ENCODE assay signal across 19 cellular contexts in the genomic region with DNA sequence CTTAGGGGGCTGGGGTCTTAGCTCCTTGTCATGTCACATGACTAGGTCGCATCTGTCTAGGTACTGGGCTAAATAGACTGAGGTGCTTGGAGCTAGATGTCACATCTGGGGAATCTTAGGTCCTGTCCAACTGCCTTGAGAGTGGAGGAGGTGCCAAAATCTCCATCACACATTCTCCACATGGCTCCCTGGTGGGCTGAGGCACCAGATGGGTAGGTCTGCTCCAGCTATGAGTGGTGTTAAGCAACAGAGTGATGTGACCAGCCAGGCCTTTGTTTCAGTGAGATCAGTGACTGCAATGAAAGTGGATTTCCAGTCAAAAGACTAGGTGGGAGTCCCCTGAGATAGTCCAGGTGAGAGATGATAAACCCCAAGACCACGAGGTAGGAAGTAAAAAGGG.
"Had no signal": no experiment of that assay in that cellular context is flagged by ENCODE, and none has a peak within 500 bp of the region (broad histone marks: within the 10 kb centered on the region; RNA-seq: fewer than 3 reads in every experiment).

No MANE protein-coding gene starts in this region.

- H3K4me1 ChIP-seq: adrenal gland, colonic mucosa, left lung, pancreas, spleen had no signal

- H3K27ac ChIP-seq: adrenal gland, colonic mucosa, left lung, pancreas had no signal

- H3K27me3 Mint-ChIP-seq: activated B cell treated with CpG ODN at 0.5 μM for 24 hours; activated CD4-positive, alpha-beta T cell treated with anti-CD3 and anti-CD28 coated beads, Interleukin-2, amount 10 ng/mL, durations not matched to agents 24 days and 14 days; naive thymus-derived CD8-positive, alpha-beta T cell had no signal

- DNase-seq: activated B cell treated with CpG ODN at 0.5 μM for 24 hours; activated CD4-positive, alpha-beta T cell treated with anti-CD3 and anti-CD28 coated beads, Interleukin-2, amount 10 ng/mL, durations not matched to agents 24 days and 14 days; activated gamma-delta T cell treated with Interleukin-2 at 50 U/mL for 16 hours; activated T-cell treated with anti-CD3 and anti-CD28 coated beads, Interleukin-2, amount 50 U/mL, for 72 hours; adrenal gland; colonic mucosa; kidney; left lung; naive thymus-derived CD8-positive, alpha-beta T cell; pancreas; SK-N-SH; spleen; stimulated activated CD8-positive, alpha-beta memory T cell treated with anti-CD3 and anti-CD28 coated beads, Interleukin-4, amount 100 ng/mL, for 48 hours; stimulated activated naive CD4-positive, alpha-beta T cell; tibial artery had no signal

- H3K9me3 ChIP-seq: adrenal gland, colonic mucosa, gastroesophageal sphincter, heart left ventricle, left lung, pancreas, SK-N-SH, spleen, tibial artery had no signal

- H3K9me3 Mint-ChIP-seq: activated CD4-positive, alpha-beta T cell treated with anti-CD3 and anti-CD28 coated beads, Interleukin-2, amount 10 ng/mL, durations not matched to agents 24 days and 14 days had no signal

- H3K4me3 ChIP-seq: adrenal gland, colonic mucosa, gastroesophageal sphincter, heart left ventricle, left lung, pancreas, spleen, tibial artery had no signal

- ATAC-seq: activated naive CD4-positive, alpha-beta T cell treated with anti-CD3 and anti-CD28 coated beads, Interleukin-2, amount 50 U/mL, for 72 hours; activated T-cell treated with anti-CD3 and anti-CD28 coated beads, Interleukin-2, amount 50 U/mL, for 72 hours; gastroesophageal sphincter; naive thymus-derived CD8-positive, alpha-beta T cell; pancreas had no signal

- H3K36me3 Mint-ChIP-seq: activated naive CD4-positive, alpha-beta T cell treated with anti-CD3 and anti-CD28 coated beads, Interleukin-2, amount 50 U/mL, for 72 hours; naive thymus-derived CD8-positive, alpha-beta T cell had no signal

- H3K27me3 ChIP-seq: adrenal gland, colonic mucosa, gastroesophageal sphincter, heart left ventricle, left lung, pancreas, spleen, tibial artery had no signal

- H3K27ac Mint-ChIP-seq: activated B cell treated with CpG ODN at 0.5 μM for 24 hours; activated CD4-positive, alpha-beta T cell treated with anti-CD3 and anti-CD28 coated beads, Interleukin-2, amount 10 ng/mL, durations not matched to agents 24 days and 14 days; activated naive CD4-positive, alpha-beta T cell treated with anti-CD3 and anti-CD28 coated beads, Interleukin-2, amount 50 U/mL, for 72 hours; activated T-cell treated with anti-CD3 and anti-CD28 coated beads, Interleukin-2, amount 50 U/mL, for 72 hours; naive thymus-derived CD8-positive, alpha-beta T cell; T-helper 2 cell treated with Interferon-gamma antibody and Interleukin-4, amounts not matched to agents 5 μg/mL and 100 μg/mL, for 36 hours had no signal

- H3K4me1 Mint-ChIP-seq: activated B cell treated with CpG ODN at 0.5 μM for 24 hours; activated CD4-positive, alpha-beta T cell treated with anti-CD3 and anti-CD28 coated beads, Interleukin-2, amount 10 ng/mL, durations not matched to agents 24 days and 14 days; naive thymus-derived CD8-positive, alpha-beta T cell had no signal

- H3K4me3 Mint-ChIP-seq: activated B cell treated with CpG ODN at 0.5 μM for 24 hours; activated CD4-positive, alpha-beta T cell treated with anti-CD3 and anti-CD28 coated beads, Interleukin-2, amount 10 ng/mL, durations not matched to agents 24 days and 14 days; activated T-cell treated with anti-CD3 and anti-CD28 coated beads, Interleukin-2, amount 50 U/mL, for 72 hours; naive thymus-derived CD8-positive, alpha-beta T cell; T-helper 2 cell treated with Interferon-gamma antibody and Interleukin-4, amounts not matched to agents 5 μg/mL and 100 μg/mL, for 36 hours had no signal

- H3K36me3 ChIP-seq: adrenal gland, colonic mucosa, gastroesophageal sphincter, heart left ventricle, left lung, pancreas, spleen, tibial artery had no signal
